ENCODE assay signal across 8 cellular contexts in genomic region chr4:169612869-169613859, GRCh38. TPM values are rescaled to one million over a fixed set of nuclear protein-coding genes. Genes with fewer than 3 reads are reported as not detected.
DNase-seq lines count a peak whose midpoint lies in the region; ATAC-seq and TF ChIP-seq lines count a peak whose summit lies in the region.

No MANE protein-coding gene starts in this region.

- H3K9me3 ChIP-seq in neural progenitor cell (ENCODE audit: low read depth) (no peaks in the 10 kb centered on the region), testis (no peaks in the 10 kb centered on the region)

- peaks cover 33% of the 10 kb centered on the region for H3K79me2 ChIP-seq in neural progenitor cell (ENCODE audit: low read depth)

- H3K27me3 Mint-ChIP-seq in neural progenitor cell (ENCODE audit: insufficient read depth, low read depth), result no peaks in the 10 kb centered on the region

- H3K4me1 ChIP-seq in foreskin keratinocyte (no peaks in the 10 kb centered on the region), neural progenitor cell (peaks cover 10% of the 10 kb centered on the region), testis (peaks cover 8% of the 10 kb centered on the region)

- peaks cover 2% of the 10 kb centered on the region for H3K36me3 Mint-ChIP-seq in neural progenitor cell

- H3K36me3 ChIP-seq in neural progenitor cell (no peaks in the 10 kb centered on the region), testis (ENCODE audit: low read depth, missing control alignments) (no peaks in the 10 kb centered on the region)

- intact Hi-C loops in testis (cut with DNase I; ENCODE audit: low total_unique reads), result no loop called here

- TF ChIP-seq CTCF in LNCAP (IDR thresholded peaks at IDR 0.05) (peak; percentile 71), foreskin keratinocyte (conservative IDR thresholded peaks at IDR 0.05) (peak; percentile 85), neural progenitor cell (IDR thresholded peaks at IDR 0.05) (peak; percentile 83), testis (IDR thresholded peaks at IDR 0.05) (peak in 2 of 3 experiments; percentile 51 to 61)

- H3K9ac ChIP-seq in neural progenitor cell, result no peak overlapping the region

- H3K27me3 ChIP-seq in foreskin keratinocyte (no peaks in the 10 kb centered on the region), neural progenitor cell (no peaks in the 10 kb centered on the region), testis (no peaks in the 10 kb centered on the region)

- peak overlapping the region; percentile 85 for H3K4me2 ChIP-seq in neural progenitor cell

- no peaks in the 10 kb centered on the region for H3K9me3 Mint-ChIP-seq in neural progenitor cell

- DNase-seq in ELF-1 (ENCODE audit: low read depth, low spot score) (peak; percentile 88), H4 (ENCODE audit: low spot score) (peak; percentile 58), SHP77 treated with DMSO at 0.1 percent for 48 hours (lab: John Stamatoyannopoulos, UW) (peak; percentile 78), foreskin keratinocyte (peak in 1 of 2 donors; percentile 70), neural progenitor cell (ENCODE audit: low spot score) (peak; percentile 84), testis (peak; percentile 87)
- DNase-seq in activated effector memory CD4-positive, alpha-beta T cell treated with anti-CD3 and anti-CD28 coated beads, Interleukin-2, amount 50 U/mL, for 16 hours, result peak; percentile 91

- H4K20me1 ChIP-seq in neural progenitor cell (ENCODE audit: low read depth), result no peaks in the 10 kb centered on the region

- peaks cover 12% of the 10 kb centered on the region for H3F3A ChIP-seq in neural progenitor cell (ENCODE audit: low read depth)

- H3K4me1 Mint-ChIP-seq in neural progenitor cell, result peaks cover 18% of the 10 kb centered on the region

- no peak for TF ChIP-seq POLR2A in testis (IDR thresholded peaks at IDR 0.05)

- peak overlapping the region; percentile 85 for H2AFZ ChIP-seq in neural progenitor cell (replicated peaks)

- H3K27ac Mint-ChIP-seq in neural progenitor cell, result peak overlapping the region; percentile 83

- H3K4me3 ChIP-seq in neural progenitor cell (peak overlapping the region; percentile 83), testis (peak overlapping the region; percentile 79 to 94)

- peak overlapping the region; percentile 95 for H3K4me3 Mint-ChIP-seq in neural progenitor cell

- peak; percentile 39 for ATAC-seq in foreskin keratinocyte

- H3K27ac ChIP-seq in foreskin keratinocyte (peak overlapping the region; percentile 6), neural progenitor cell (peak overlapping the region; percentile 90), testis (peak overlapping the region; percentile 95 to 96)

- WGBS in testis, 2 donors, result 2 to 3% methylated on average over 9 of the region's 9 CpGs

RNA-seq across cellular contexts. Expression of gene NEK1, which starts 0.8 kb away (rescaled TPM):
- 3.5 and 4.5 TPM in 2 replicates for total RNA-seq in H4 (2014; rRNA removed; shearing (Covaris generic))
- total RNA-seq in foreskin keratinocyte (10.3 and 11.1 TPM in 2 replicates), neural progenitor cell (ENCODE audit: low replicate concordance) (9.9 and 12.1 TPM in 2 replicates), testis (10 to 100 TPM; 25.5 to 27.9 TPM)
- polyA plus RNA-seq in foreskin keratinocyte (3.4 and 3.7 TPM in 2 replicates), testis (ENCODE audit: insufficient read depth, low read depth, low replicate concordance) (10.3 TPM)

RNA-seq across cellular contexts. Expression of gene CLCN3, which starts 7.2 kb away (rescaled TPM):
- 22.2 and 23.8 TPM in 2 replicates for total RNA-seq in H4 (2014; rRNA removed; shearing (Covaris generic))
- total RNA-seq in foreskin keratinocyte (21.3 and 24.5 TPM in 2 replicates), neural progenitor cell (ENCODE audit: low replicate concordance) (27.0 and 44.8 TPM in 2 replicates), testis (10 to 100 TPM; 89.2 to 97.4 TPM)
- polyA plus RNA-seq in foreskin keratinocyte (4.8 and 5.4 TPM in 2 replicates), testis (ENCODE audit: insufficient read depth, low read depth, low replicate concordance) (63.0 TPM)

Comparison
In these comparisons a context has a peak if more than half of its experiments do, and no peak if none do; other contexts are left out.
1. H3K27ac ChIP-seq: peak in every context shown above with its lines; median percentile 96 in testis; 90 in neural progenitor cell; 6 in foreskin keratinocyte.